ENCODE assay signal across 9 cellular contexts in genomic region chr12:80777587-80777986, GRCh38.
DNase-seq lines count a peak whose midpoint lies in the region; ATAC-seq, FAIRE-seq and TF ChIP-seq lines count a peak whose summit lies in the region.
"Had no signal": no experiment of that assay in that cellular context is flagged by ENCODE, and none has a peak within 500 bp of the region (broad histone marks: within the 10 kb centered on the region; RNA-seq: fewer than 3 reads in every experiment).

No MANE protein-coding gene starts in this region.

- TF ChIP-seq EP300 in GM12878 (IDR thresholded peaks at IDR 0.05; ENCODE audit: borderline replicate concordance in 1 of 2, control insufficient read depth in 1 of 2, low read depth in 2 of 2, low read length in 2 of 2), result no peak

- H3K27ac Mint-ChIP-seq in HFFc6 (peak overlapping the region; percentile 81), type B pancreatic cell (peak overlapping the region; percentile 49)
- H3K27ac Mint-ChIP-seq: activated CD4-positive, alpha-beta T cell treated with anti-CD3 and anti-CD28 coated beads, Interleukin-2, amount 10 ng/mL, durations not matched to agents 7 days and 5 days had no signal

- H3K36me3 ChIP-seq in GM12878 (ENCODE audit: control insufficient read depth in 2 of 2, insufficient read depth in 2 of 2, low read length in 1 of 2) (no peaks in the 10 kb centered on the region), left lung (no peaks in the 10 kb centered on the region)
- H3K36me3 ChIP-seq: cardiac muscle cell had no signal

- H3K4me2 ChIP-seq in GM12878 (ENCODE audit: control insufficient read depth, insufficient read depth), result no peak overlapping the region; the same call in 1 of the 2 replicates

- POLR2A ChIA-PET in GM12878 (lab: Charles Lee), result interaction anchor here (1.7 to 1.8 kb wide), 2 partner anchors 26 to 31 kb away, joined by 6 to 9 read pairs; no protein-coding TSS in a partner anchor

- RAD21 ChIA-PET in GM12878 (lab: Charles Lee; ENCODE audit: unreplicated experiment), result interaction anchor here (1.0 to 5.0 kb wide), 6 partner anchors 16 to 74 kb away, joined by 3 to 26 read pairs (median 4); no protein-coding TSS in a partner anchor

- peaks cover 39% of the 10 kb centered on the region for H3K4me1 Mint-ChIP-seq in HFFc6 (ENCODE audit: low read depth)
- H3K4me1 Mint-ChIP-seq in type B pancreatic cell (ENCODE audit: unreplicated experiment), result peaks cover 8% of the 10 kb centered on the region

- H3K79me2 ChIP-seq in GM12878 (ENCODE audit: control insufficient read depth, insufficient read depth, low read length), result no peaks in the 10 kb centered on the region; the same call in none of the 2 replicates

- FAIRE-seq in GM12878 (lab: Jason Lieb, UNC), result no peak

- TF ChIP-seq RAD21 in GM12878 (IDR thresholded peaks at IDR 0.05; ENCODE audit: insufficient read depth, low read depth, low read length), result no peak

- in situ Hi-C loops in GM12878 (cut with MboI), result loop anchor here (10.0 kb wide), 2 partner anchors 483 to 573 kb away; no protein-coding TSS in a partner anchor

- 31% methylated on average over 4 of the region's 4 CpGs for WGBS in GM12878 (ENCODE audit: insufficient coverage, insufficient replicate concordance, low lambda C conversion rate, missing lambda C conversion rate)

- H3K4me3 ChIP-seq in GM12878 (no peak overlapping the region), left lung (no peak overlapping the region)
- H3K4me3 ChIP-seq: cardiac muscle cell had no signal

- peak; percentile 2; the same call in 2 of the 3 replicates for ATAC-seq in GM12878
- peak; percentile 79 for ATAC-seq in left lung

- H3K27me3 ChIP-seq in GM12878 (replicated peaks in 1 of 2; ENCODE audit: control insufficient read depth in 2 of 2, insufficient read depth in 2 of 2, low read length in 1 of 2) (no peaks in the 10 kb centered on the region), left lung (no peaks in the 10 kb centered on the region)
- H3K27me3 ChIP-seq: cardiac muscle cell had no signal

- SMC1A ChIA-PET in GM12878 (lab: Charles Lee; ENCODE audit: uncharacterized antibody, unreplicated experiment), result interaction anchor here (1.1 to 4.5 kb wide), 10 partner anchors 12 to 61 kb away, joined by 3 to 35 read pairs (median 7); no protein-coding TSS in a partner anchor

- H3K9ac ChIP-seq in GM12878 (ENCODE audit: control insufficient read depth, insufficient read depth, low read length), result no peak overlapping the region; the same call in 1 of the 2 replicates

- H2AFZ ChIP-seq in GM12878 (ENCODE audit: control insufficient read depth, low read depth, low read length), result peak overlapping the region; percentile 37

- DNase-seq in HFFc6 (no peak), GM12878 (ENCODE audit: low read depth, low spot score) (no peak), left lung (no peak), type B pancreatic cell (ENCODE audit: extremely low spot score, unreplicated experiment) (no peak), GM03348 (ENCODE audit: low spot score) (no peak), NCI-H1048 (lab: John Stamatoyannopoulos, UW) (no peak), SKM-1 (lab: John Stamatoyannopoulos, UW; ENCODE audit: unreplicated experiment) (no peak)

- H3K9me3 ChIP-seq in GM12878 (replicated peaks; ENCODE audit: control insufficient read depth, insufficient read depth, low read length) (peaks cover 18% of the 10 kb centered on the region), left lung (no peaks in the 10 kb centered on the region)

- CTCF ChIA-PET in GM12878 (lab: Yijun Ruan, JAX), result interaction anchor here (0.9 to 3.7 kb wide), 6 partner anchors 8 to 364 kb away, joined by 3 to 16 read pairs (median 4); no protein-coding TSS in a partner anchor

- H3K27ac ChIP-seq in GM12878 (ENCODE audit: control insufficient read depth, insufficient read depth) (peak overlapping the region; percentile 95), left lung (peak overlapping the region; percentile 48 to 50)
- H3K27ac ChIP-seq: cardiac muscle cell had no signal

- H3K4me3 Mint-ChIP-seq in HFFc6, result no peak overlapping the region
- no peak overlapping the region for H3K4me3 Mint-ChIP-seq in type B pancreatic cell
- H3K4me3 Mint-ChIP-seq: activated CD4-positive, alpha-beta T cell treated with anti-CD3 and anti-CD28 coated beads, Interleukin-2, amount 10 ng/mL, durations not matched to agents 7 days and 5 days had no signal

- H3K27me3 Mint-ChIP-seq in HFFc6 (ENCODE audit: insufficient read depth) (no peaks in the 10 kb centered on the region), type B pancreatic cell (no peaks in the 10 kb centered on the region)
- H3K27me3 Mint-ChIP-seq: activated CD4-positive, alpha-beta T cell treated with anti-CD3 and anti-CD28 coated beads, Interleukin-2, amount 10 ng/mL, durations not matched to agents 7 days and 5 days had no signal

- BruUV-seq in GM12878 (replicated peaks; lab: Mats Ljungman, UMichigan), result TSS peak; percentile 100

- no peak for TF ChIP-seq CTCF in HFFc6 (IDR thresholded peaks at IDR 0.05)
- no peak for TF ChIP-seq CTCF in GM12878 (IDR thresholded peaks at IDR 0.05 in 2 of 3, conservative IDR thresholded peaks at IDR 0.05 in 1 of 3; ENCODE audit: control insufficient read depth in 2 of 3, extremely low read depth in 1 of 3, insufficient read depth in 1 of 3, low read depth in 3 of 3, low read length in 3 of 3)
- no peak for TF ChIP-seq CTCF in left lung (IDR thresholded peaks at IDR 0.05)
- TF ChIP-seq CTCF in type B pancreatic cell (conservative IDR thresholded peaks at IDR 0.05), result no peak

- no peaks in the 10 kb centered on the region for H4K20me1 ChIP-seq in GM12878 (ENCODE audit: control insufficient read depth, insufficient read depth)

- H3K9me3 Mint-ChIP-seq in HFFc6 (peaks cover 15% of the 10 kb centered on the region), type B pancreatic cell (peaks cover 18% of the 10 kb centered on the region)

- intact Hi-C loops in GM12878 (cut with micrococcal nuclease; ENCODE audit: unreplicated experiment) (loop anchor here (5.0 kb wide), 1 partner anchor 485 kb away; no protein-coding TSS in a partner anchor), left lung (cut with DNase I) (no loop called here)

- peaks cover 19% of the 10 kb centered on the region for H3K4me1 ChIP-seq in GM12878 (ENCODE audit: control insufficient read depth, insufficient read depth, low read length)
- no peaks in the 10 kb centered on the region for H3K4me1 ChIP-seq in left lung

- H3K36me3 Mint-ChIP-seq in HFFc6 (ENCODE audit: low read depth) (peaks cover 21% of the 10 kb centered on the region), type B pancreatic cell (peaks cover 11% of the 10 kb centered on the region)

- TF ChIP-seq POLR2A in GM12878 (IDR thresholded peaks at IDR 0.05; ENCODE audit: low read depth, low read length), result no peak

TF ChIP-seq in GM12878, 131 proteins besides CTCF, POLR2A, EP300 and RAD21:
- no peak for TF ChIP-seq USF1 (IDR thresholded peaks at IDR 0.05; ENCODE audit: borderline replicate concordance, extremely low read length, insufficient read depth, low read depth, low read length)
- no peak for TF ChIP-seq POU2F2 (IDR thresholded peaks at IDR 0.05; ENCODE audit: borderline replicate concordance, low read depth, low read length)
- no peak for TF ChIP-seq PKNOX1 (IDR thresholded peaks at IDR 0.05)
- no peak for TF ChIP-seq SMARCA5 (IDR thresholded peaks at IDR 0.05)
- TF ChIP-seq CEBPZ (IDR thresholded peaks at IDR 0.05; ENCODE audit: low read depth, low read length), result no peak
- no peak for TF ChIP-seq LARP7 (IDR thresholded peaks at IDR 0.05)
- no peak for TF ChIP-seq CREM (IDR thresholded peaks at IDR 0.05; ENCODE audit: low read depth)
- no peak for TF ChIP-seq SUZ12 (IDR thresholded peaks at IDR 0.05; ENCODE audit: unreplicated experiment)
- no peak for TF ChIP-seq YY1 (IDR thresholded peaks at IDR 0.05; ENCODE audit: low read depth, low read length)
- TF ChIP-seq RUNX3 (IDR thresholded peaks at IDR 0.05; ENCODE audit: low read length), result no peak
TF ChIP-seq in GM12878: peak in this region for 0.
